Comparison of ENCODE assay signal across 8 cellular contexts in the genomic region with DNA sequence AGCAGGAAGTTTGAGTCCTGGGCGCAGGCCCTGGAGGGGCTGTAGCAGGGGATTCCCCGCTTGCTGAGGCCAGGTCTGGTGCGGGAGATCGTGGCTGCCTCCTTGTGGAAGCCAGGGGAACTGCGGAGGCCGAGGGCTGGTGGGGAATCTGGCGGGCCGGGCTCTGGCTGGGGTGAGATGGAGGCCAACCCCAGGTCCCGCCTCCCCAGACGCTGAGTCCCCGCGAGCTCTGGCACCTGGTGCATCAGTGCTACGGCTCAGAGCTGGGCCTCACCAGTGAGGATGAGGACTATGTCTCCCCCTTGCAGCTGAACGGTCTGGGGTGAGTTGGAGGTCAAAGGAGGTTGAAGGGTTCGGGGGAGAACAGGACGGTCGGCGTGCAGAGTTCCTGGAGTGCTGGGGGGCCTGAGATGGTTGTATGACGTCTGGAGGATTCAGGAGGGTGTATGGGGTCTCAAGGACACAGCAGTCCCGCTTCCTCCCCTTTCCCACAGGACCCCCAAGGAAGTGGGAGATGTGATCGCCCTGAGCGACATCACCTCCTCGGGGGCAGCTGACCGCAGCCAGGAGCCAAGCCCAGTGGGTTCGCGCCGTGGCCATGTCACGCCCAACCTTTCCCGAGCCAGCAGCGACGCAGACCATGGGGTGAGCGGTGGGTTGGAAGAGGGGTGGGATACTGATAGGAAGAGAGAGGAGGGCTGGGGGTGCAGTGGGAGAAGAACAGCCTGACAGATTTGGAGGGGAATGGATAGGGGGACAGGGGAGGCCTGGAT. TPM values are rescaled to one million over a fixed set of nuclear protein-coding genes. Genes with fewer than 3 reads are reported as not detected.
DNase-seq lines count a peak whose midpoint lies in the region; ATAC-seq and TF ChIP-seq lines count a peak whose summit lies in the region.

No MANE protein-coding gene starts in this region.

- no peak overlapping the region for H3K4me3 ChIP-seq in NT2/D1 (ENCODE audit: insufficient read length, low read depth)
- no peak overlapping the region for H3K4me3 ChIP-seq in esophagus squamous epithelium
- no peak overlapping the region for H3K4me3 ChIP-seq in neuronal stem cell (ENCODE audit: low read length in 2 of 2)
- H3K4me3 ChIP-seq in suprapubic skin: no peak overlapping the region

- H3K4me1 ChIP-seq in NT2/D1 (ENCODE audit: insufficient read depth, insufficient read length): no peaks in the 10 kb centered on the region
- H3K4me1 ChIP-seq in esophagus squamous epithelium: peaks cover 17 to 55% (median 24%) of the 10 kb centered on the region in 3 donors
- no peaks in the 10 kb centered on the region for H3K4me1 ChIP-seq in neuronal stem cell (ENCODE audit: control insufficient read depth in 2 of 2, insufficient read depth in 1 of 2, low read depth in 1 of 2, low read length in 2 of 2)
- peaks cover 14% of the 10 kb centered on the region for H3K4me1 ChIP-seq in suprapubic skin

- peaks cover 6% of the 10 kb centered on the region for H3K79me1 ChIP-seq in neuronal stem cell (ENCODE audit: low read depth, low read length)

- H3K9ac ChIP-seq in NT2/D1 (ENCODE audit: insufficient read length, low read depth) (no peak overlapping the region), neuronal stem cell (ENCODE audit: low read depth, low read length, poor library complexity) (no peak overlapping the region)

- no peak overlapping the region for H4K8ac ChIP-seq in neuronal stem cell (ENCODE audit: low read depth, low read length)

- H2AFZ ChIP-seq in neuronal stem cell (ENCODE audit: low read length): no peak overlapping the region

- no peak overlapping the region for H2AK5ac ChIP-seq in neuronal stem cell (ENCODE audit: low read depth, low read length)

- H2BK5ac ChIP-seq in neuronal stem cell (ENCODE audit: low read length): no peak overlapping the region

- peak overlapping the region; percentile 20 for H3K23ac ChIP-seq in neuronal stem cell (ENCODE audit: low read depth, low read length, poor library complexity)

- peaks cover 78% of the 10 kb centered on the region for H3K36me3 ChIP-seq in NT2/D1 (ENCODE audit: insufficient read depth, insufficient read length, low read length)
- H3K36me3 ChIP-seq in esophagus squamous epithelium: peaks cover 8 to 79% (median 26%) of the 10 kb centered on the region in 3 donors
- peaks cover 57 to 94% of the 10 kb centered on the region in 2 donors for H3K36me3 ChIP-seq in neuronal stem cell (replicated peaks in 1 of 2; ENCODE audit: control insufficient read depth in 2 of 2, insufficient read depth in 2 of 2, low read length in 2 of 2)
- peaks cover 68% of the 10 kb centered on the region for H3K36me3 ChIP-seq in suprapubic skin

- 40 to 48% methylated on average over 13 to 20 of the region's 32 CpGs for WGBS in esophagus squamous epithelium, 2 donors
- no CpG with 5 or more reads among the region's 32 CpGs for WGBS in neuronal stem cell (ENCODE audit: extremely low coverage in 2 of 2, insufficient read length in 2 of 2, insufficient replicate concordance in 1 of 2), 2 donors
- WGBS in suprapubic skin: 48% methylated on average over 27 of the region's 32 CpGs

- H2BK12ac ChIP-seq in neuronal stem cell (ENCODE audit: low read length): no peak overlapping the region

- no peak overlapping the region for H3K4ac ChIP-seq in neuronal stem cell (ENCODE audit: low read length)

- H2BK15ac ChIP-seq in neuronal stem cell (ENCODE audit: low read length): no peak overlapping the region

- DNase-seq in NK-92 treated with Interleukin-12 subunit alpha and Interleukin-12 subunit beta, amount 100 ng/mL, for 24 hours (lab: John Stamatoyannopoulos, UW): peak; percentile 23
- no peak for DNase-seq in NK-92 (lab: John Stamatoyannopoulos, UW; ENCODE audit: unreplicated experiment)
- DNase-seq in NT2/D1 (ENCODE audit: low read depth, low spot score): peak; percentile 33
- DNase-seq in activated T-cell treated with anti-CD3 and anti-CD28 coated beads, Interleukin-2, amount 50 U/mL, for 1 hour: peak; percentile 90
- no peak for DNase-seq in esophagus squamous epithelium (lab: John Stamatoyannopoulos, UW)
- DNase-seq in neuronal stem cell (ENCODE audit: low spot score): no peak
- peak; percentile 84 to 91 for DNase-seq in suprapubic skin (ENCODE audit: low spot score in 2 of 2)

- no peak overlapping the region for H3K18ac ChIP-seq in neuronal stem cell (ENCODE audit: low read length)

- H3K27me3 ChIP-seq in NT2/D1 (ENCODE audit: insufficient read depth, insufficient read length) (no peaks in the 10 kb centered on the region), esophagus squamous epithelium (no peaks in the 10 kb centered on the region), neuronal stem cell (ENCODE audit: control insufficient read depth in 3 of 3, insufficient read depth in 3 of 3, low read depth in 1 of 3, low read length in 3 of 3) (no peaks in the 10 kb centered on the region), suprapubic skin (no peaks in the 10 kb centered on the region)

- H3K27ac ChIP-seq in esophagus squamous epithelium (peak overlapping the region in 3 of 4 donors; percentile 23 to 51 (median 30)), neuronal stem cell (replicated peaks; ENCODE audit: low read length) (no peak overlapping the region), suprapubic skin (no peak overlapping the region)

- TF ChIP-seq CTCF in esophagus squamous epithelium (IDR thresholded peaks at IDR 0.05): peak; percentile 94 to 98 (median 95)
- TF ChIP-seq CTCF in suprapubic skin (IDR thresholded peaks at IDR 0.05): peak; percentile 80 to 96

- intact Hi-C loops in esophagus squamous epithelium (cut with DNase I): loop anchor here (2.0 kb wide), 1 partner anchor 40 kb away; no protein-coding TSS in a partner anchor

- no peak overlapping the region for H2BK120ac ChIP-seq in neuronal stem cell (ENCODE audit: low read depth, low read length)

- no peak for ATAC-seq in GM21360 (IDR thresholded peaks at IDR 0.05; ENCODE audit: unreplicated experiment)

- TF ChIP-seq POLR2A in esophagus squamous epithelium (IDR thresholded peaks at IDR 0.05) (no peak), suprapubic skin (IDR thresholded peaks at IDR 0.05) (no peak)

- no peak overlapping the region for H3K4me2 ChIP-seq in neuronal stem cell (ENCODE audit: insufficient read depth, low read length, poor library complexity, severe bottlenecking)

- no peak overlapping the region for H3K14ac ChIP-seq in neuronal stem cell (ENCODE audit: low read length)

- H4K91ac ChIP-seq in neuronal stem cell (ENCODE audit: low read depth, low read length, poor library complexity): no peak overlapping the region

- H3K9me3 ChIP-seq in NT2/D1 (ENCODE audit: insufficient read depth, low read length) (no peaks in the 10 kb centered on the region), esophagus squamous epithelium (no peaks in the 10 kb centered on the region), neuronal stem cell (replicated peaks in 1 of 2; ENCODE audit: control insufficient read depth in 2 of 2, insufficient read depth in 1 of 2, low read depth in 1 of 2, low read length in 2 of 2) (peaks cover 0 to 2% of the 10 kb centered on the region in 2 donors), suprapubic skin (no peaks in the 10 kb centered on the region)

- no peak for TF ChIP-seq EP300 in suprapubic skin (IDR thresholded peaks at IDR 0.05)

RNA-seq across cellular contexts. Expression of gene GRAMD1A, which starts 13.1 kb away (rescaled TPM):
- total RNA-seq in esophagus squamous epithelium: 10 to 100 TPM in 2 of 4 donors, 1 to 10 TPM in 2; 4.6 to 23.3 (median 8.8) TPM
- 74.8 TPM for polyA plus RNA-seq in neuronal stem cell (2013, experiment 1 of 2)
- polyA plus RNA-seq in neuronal stem cell (2013, experiment 2 of 2): 73.3 TPM
- total RNA-seq in suprapubic skin: 10 to 100 TPM; 16.3 to 38.7 (median 20.8) TPM

RNA-seq across cellular contexts. Expression of gene SCN1B, which starts 17.0 kb away (rescaled TPM):
- 1 to 10 TPM in 2 of 4 donors, under 1 TPM in 1, not detected in 1; 0.26 to 5.9 (median 1.2) TPM for total RNA-seq in esophagus squamous epithelium
- 2.8 TPM for polyA plus RNA-seq in neuronal stem cell (2013, experiment 1 of 2)
- 2.8 TPM for polyA plus RNA-seq in neuronal stem cell (2013, experiment 2 of 2)
- total RNA-seq in suprapubic skin: 1 to 10 TPM; 1.4 to 4.3 (median 2.9) TPM

RNA-seq across cellular contexts. Expression of gene HPN, which starts 28.3 kb away (rescaled TPM):
- total RNA-seq in esophagus squamous epithelium (under 1 TPM in 2 of 4 donors, not detected in 2; 0.19 to 0.47 TPM), suprapubic skin (1 to 10 TPM in 1 of 4 donors, under 1 TPM in 2, not detected in 1; 0.26 to 1.7 (median 0.56) TPM)
- 0.36 TPM for polyA plus RNA-seq in neuronal stem cell (2013, experiment 1 of 2)
- 0.28 TPM for polyA plus RNA-seq in neuronal stem cell (2013, experiment 2 of 2)

RNA-seq across cellular contexts. Expression of gene ZNF792, which starts 49.2 kb away (rescaled TPM):
- 1 to 10 TPM; 1.0 to 4.6 (median 2.7) TPM for total RNA-seq in esophagus squamous epithelium
- 2.9 TPM for polyA plus RNA-seq in neuronal stem cell (2013, experiment 1 of 2)
- polyA plus RNA-seq in neuronal stem cell (2013, experiment 2 of 2): 2.7 TPM
- 1 to 10 TPM; 2.5 to 6.5 (median 3.7) TPM for total RNA-seq in suprapubic skin

Comparison
In these comparisons a context has a peak if more than half of its experiments do, and no peak if none do; other contexts are left out.
1. DNase-seq: peak in NK-92 treated with Interleukin-12 subunit alpha and Interleukin-12 subunit beta, amount 100 ng/mL, for 24 hours (single experiment), NT2/D1 (single experiment), activated T-cell treated with anti-CD3 and anti-CD28 coated beads, Interleukin-2, amount 50 U/mL, for 1 hour (single experiment) and suprapubic skin (2 of 2); none in NK-92 (single experiment), esophagus squamous epithelium (single experiment) and neuronal stem cell (single experiment).
2. H3K27ac ChIP-seq: peak in esophagus squamous epithelium (3 of 4); none in neuronal stem cell (single experiment) and suprapubic skin (single experiment).